In the genomic region with DNA sequence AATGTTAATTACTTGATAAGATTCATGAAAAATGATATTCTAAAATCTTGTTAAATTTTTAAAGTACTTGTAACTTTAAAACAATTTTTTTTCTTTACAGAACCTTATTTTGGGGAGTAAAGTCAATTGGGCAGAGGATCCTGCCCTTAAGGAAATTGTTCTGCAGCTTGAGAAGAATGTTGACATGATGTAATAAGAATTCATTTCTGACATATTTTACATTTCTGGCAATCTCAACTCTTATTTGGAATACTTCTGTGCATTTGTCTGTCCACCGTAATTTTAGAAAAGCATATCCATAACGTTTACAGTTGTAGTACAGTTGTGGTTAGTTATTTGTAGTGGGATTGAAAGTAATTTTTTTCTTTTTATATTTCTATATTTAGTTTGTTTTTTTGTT, we compare ENCODE assay signal across 19 cellular contexts. TPM values are rescaled to one million over a fixed set of nuclear protein-coding genes. Genes with fewer than 3 reads are reported as not detected.
"Had no signal": no experiment of that assay in that cellular context is flagged by ENCODE, and none has a peak within 500 bp of the region (broad histone marks: within the 10 kb centered on the region; RNA-seq: fewer than 3 reads in every experiment).

No MANE protein-coding gene starts in this region.

- DNase-seq: activated CD4-positive, alpha-beta T cell treated with anti-CD3 and anti-CD28 coated beads, Interleukin-2, amount 10 ng/mL, durations not matched to agents 7 days and 5 days; activated CD8-positive, alpha-beta memory T cell treated with anti-CD3 and anti-CD28 coated beads, Interleukin-2, amount 50 U/mL, for 4 hours; activated naive CD4-positive, alpha-beta T cell treated with anti-CD3 and anti-CD28 coated beads, Interleukin-2, amount 10 ng/mL, durations not matched to agents 7 days and 5 days; activated T-cell treated with anti-CD3 and anti-CD28 coated beads, Interleukin-2, amount 50 U/mL, for 4 hours; effector memory CD8-positive, alpha-beta T cell; head of caudate nucleus; kidney glomerular epithelial cell; left ventricle myocardium superior; mesenchymal stem cell; naive thymus-derived CD8-positive, alpha-beta T cell; pancreas; right lobe of liver; spleen; stimulated activated CD4-positive, alpha-beta T cell treated with anti-CD3 and anti-CD28 coated beads, Interleukin-4, amount 100 ng/mL, for 4 hours; testis; upper lobe of right lung had no signal

- ATAC-seq: activated CD4-positive, CD25-positive, alpha-beta regulatory T cell treated with anti-CD3 and anti-CD28 coated beads, Interleukin-2, amount 50 U/mL, for 24 hours; activated T-cell treated with anti-CD3 and anti-CD28 coated beads, Interleukin-2, amount 50 U/mL, for 4 hours; effector memory CD8-positive, alpha-beta T cell; left ventricle myocardium superior; naive thymus-derived CD8-positive, alpha-beta T cell; pancreas; right lobe of liver; stimulated activated memory B cell treated with anti-CD40 and anti-IgM and Interleukin-4, amounts not matched to agents 10 μg/mL and 1 μg/mL and 100 μg/mL, for 72 hours; upper lobe of right lung had no signal

- H3K27me3 Mint-ChIP-seq: activated CD4-positive, alpha-beta T cell treated with anti-CD3 and anti-CD28 coated beads, Interleukin-2, amount 10 ng/mL, durations not matched to agents 7 days and 5 days; activated naive CD4-positive, alpha-beta T cell treated with anti-CD3 and anti-CD28 coated beads, Interleukin-2, amount 10 ng/mL, durations not matched to agents 7 days and 5 days; effector memory CD8-positive, alpha-beta T cell; naive thymus-derived CD8-positive, alpha-beta T cell; stimulated activated memory B cell treated with anti-CD40 and anti-IgM and Interleukin-4, amounts not matched to agents 10 μg/mL and 1 μg/mL and 100 μg/mL, for 72 hours had no signal

- H3K4me3 Mint-ChIP-seq: activated CD4-positive, alpha-beta T cell treated with anti-CD3 and anti-CD28 coated beads, Interleukin-2, amount 10 ng/mL, durations not matched to agents 7 days and 5 days; activated naive CD4-positive, alpha-beta T cell treated with anti-CD3 and anti-CD28 coated beads, Interleukin-2, amount 10 ng/mL, durations not matched to agents 7 days and 5 days; activated T-cell treated with anti-CD3 and anti-CD28 coated beads, Interleukin-2, amount 50 U/mL, for 4 hours; effector memory CD8-positive, alpha-beta T cell; naive thymus-derived CD8-positive, alpha-beta T cell; stimulated activated memory B cell treated with anti-CD40 and anti-IgM and Interleukin-4, amounts not matched to agents 10 μg/mL and 1 μg/mL and 100 μg/mL, for 72 hours had no signal

- H3K4me1 ChIP-seq: ascending aorta, pancreas, spleen, testis, upper lobe of right lung had no signal

- H3K36me3 Mint-ChIP-seq: naive thymus-derived CD8-positive, alpha-beta T cell; stimulated activated memory B cell treated with anti-CD40 and anti-IgM and Interleukin-4, amounts not matched to agents 10 μg/mL and 1 μg/mL and 100 μg/mL, for 72 hours had no signal

- H3K9me3 ChIP-seq: ascending aorta, pancreas, right lobe of liver, spleen, testis, upper lobe of right lung had no signal

- H3K4me3 ChIP-seq: ascending aorta, pancreas, right lobe of liver, spleen, testis, upper lobe of right lung had no signal

- H3K36me3 ChIP-seq: ascending aorta, pancreas, right lobe of liver, spleen, upper lobe of right lung had no signal

- H3K27ac Mint-ChIP-seq: activated naive CD4-positive, alpha-beta T cell treated with anti-CD3 and anti-CD28 coated beads, Interleukin-2, amount 10 ng/mL, durations not matched to agents 7 days and 5 days; effector memory CD8-positive, alpha-beta T cell; stimulated activated memory B cell treated with anti-CD40 and anti-IgM and Interleukin-4, amounts not matched to agents 10 μg/mL and 1 μg/mL and 100 μg/mL, for 72 hours had no signal

- H3K27me3 ChIP-seq: ascending aorta, pancreas, right lobe of liver, spleen, testis, upper lobe of right lung had no signal

- H3K4me1 Mint-ChIP-seq: naive thymus-derived CD8-positive, alpha-beta T cell; stimulated activated memory B cell treated with anti-CD40 and anti-IgM and Interleukin-4, amounts not matched to agents 10 μg/mL and 1 μg/mL and 100 μg/mL, for 72 hours had no signal

- H3K27ac ChIP-seq: ascending aorta, pancreas, right lobe of liver, spleen, testis, upper lobe of right lung had no signal

RNA-seq across cellular contexts. Expression of gene CENPH, which starts 20.2 kb away (rescaled TPM):
- total RNA-seq: ascending aorta had no signal
